ENCODE assay signal across 13 cellular contexts in genomic region chr2:170271340-170271739, GRCh38.
A peak's percentile ranks its signal among the peaks of the same experiment; 100 is the strongest.
DNase-seq lines count a peak whose midpoint lies in the region; ATAC-seq lines count a peak whose summit lies in the region.
"Had no signal": no experiment of that assay in that cellular context is flagged by ENCODE, and none has a peak within 500 bp of the region (broad histone marks: within the 10 kb centered on the region; RNA-seq: fewer than 3 reads in every experiment).

No MANE protein-coding gene starts in this region.

- DNase-seq in DMS153 (lab: John Stamatoyannopoulos, UW) (peak; percentile 85), NCI-H1105 treated with DMSO at 0.1 percent for 48 hours (lab: John Stamatoyannopoulos, UW) (peak; percentile 86), NCI-H2227 treated with DMSO at 0.1 percent for 48 hours (lab: John Stamatoyannopoulos, UW) (peak; percentile 82), left cardiac atrium (peak; percentile 22), mucosa of gallbladder (ENCODE audit: low spot score) (no peak), medulla oblongata (ENCODE audit: extremely low spot score) (no peak)
- DNase-seq: activated CD4-positive, alpha-beta memory T cell treated with anti-CD3 and anti-CD28 coated beads, Interleukin-2, amount 10 ng/mL, durations not matched to agents 7 days and 5 days; CD8-positive, alpha-beta T cell; effector memory CD4-positive, alpha-beta T cell; KG1 had no signal

- intact Hi-C loops in left cardiac atrium (cut with DNase I) = no loop called here

- ATAC-seq in left cardiac atrium (peak; percentile 39 to 53), HG03175 (IDR thresholded peaks at IDR 0.05; ENCODE audit: unreplicated experiment) (no peak), HG02981 (IDR thresholded peaks at IDR 0.05; ENCODE audit: unreplicated experiment) (no peak)
- ATAC-seq: CD8-positive, alpha-beta T cell; sciatic nerve had no signal

Comparison
In these comparisons a context has a peak if more than half of its experiments do, and no peak if none do; other contexts are left out.
1. DNase-seq: peak in DMS153 (single experiment), NCI-H1105 treated with DMSO at 0.1 percent for 48 hours (single experiment), NCI-H2227 treated with DMSO at 0.1 percent for 48 hours (single experiment) and left cardiac atrium (single experiment); none in mucosa of gallbladder (single experiment) and medulla oblongata (single experiment).
2. ATAC-seq: peak in left cardiac atrium (2 of 2); none in HG03175 (single experiment) and HG02981 (single experiment).